8 cellular contexts compared by ENCODE assay signal in the genomic region with DNA sequence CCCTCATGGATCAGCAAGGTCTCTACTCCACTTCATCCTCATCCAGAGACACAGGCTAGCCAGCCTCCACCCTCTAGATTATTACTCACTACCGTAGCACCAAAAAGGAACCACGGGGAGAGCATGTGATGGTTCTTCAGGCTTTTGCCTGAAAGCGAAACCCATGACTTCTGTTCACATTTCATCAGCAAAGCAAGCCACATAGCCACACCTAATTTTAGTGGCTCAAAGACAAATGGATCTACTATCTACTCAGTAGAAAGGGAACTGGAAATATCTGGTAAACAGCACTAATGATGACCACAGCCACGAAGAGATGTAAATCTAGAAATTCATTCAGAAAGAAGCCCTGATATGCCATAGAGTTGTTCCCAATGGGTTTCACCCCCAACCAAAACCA. TPM values are rescaled to one million over a fixed set of nuclear protein-coding genes. Genes with fewer than 3 reads are reported as not detected.
A peak's percentile ranks its signal among the peaks of the same experiment; 100 is the strongest.
DNase-seq lines count a peak whose midpoint lies in the region; ATAC-seq and TF ChIP-seq lines count a peak whose summit lies in the region.

No MANE protein-coding gene starts in this region.

- no peak overlapping the region for H3K4me3 ChIP-seq in OCI-LY7 (ENCODE audit: low read depth, low read length, poor library complexity, severe bottlenecking)

- intact Hi-C loops in OCI-LY7 (cut with micrococcal nuclease; ENCODE audit: unreplicated experiment), result loop anchor here (5.0 kb wide), 2 partner anchors 103 to 433 kb away; no protein-coding TSS in a partner anchor

- ATAC-seq in GM18858 (IDR thresholded peaks at IDR 0.05; ENCODE audit: unreplicated experiment) (peak; percentile 65), HG02852 (IDR thresholded peaks at IDR 0.05; ENCODE audit: unreplicated experiment) (peak; percentile 71)

- no peaks in the 10 kb centered on the region for H3K79me2 ChIP-seq in OCI-LY7 (ENCODE audit: insufficient read depth, low read depth, low read length)

- no peaks in the 10 kb centered on the region for H3K36me3 ChIP-seq in OCI-LY7 (ENCODE audit: insufficient read depth, low read length)

- CTCF ChIA-PET in OCI-LY7 (lab: Charles Lee; ENCODE audit: unreplicated experiment), result interaction anchor here (1.0 kb wide), 1 partner anchor 202 kb away, joined by 3 read pairs; no protein-coding TSS in a partner anchor

- peak overlapping the region; percentile 47 for H3K4me2 ChIP-seq in OCI-LY7 (ENCODE audit: low read length)

- H3K27me3 Mint-ChIP-seq in activated naive CD4-positive, alpha-beta T cell treated with anti-CD3 and anti-CD28 coated beads, Interleukin-2, amount 50 U/mL, for 24 hours, result no peaks in the 10 kb centered on the region
- H3K27me3 Mint-ChIP-seq in osteocyte (ENCODE audit: unreplicated experiment), result no peaks in the 10 kb centered on the region

- peak overlapping the region; percentile 73 for H3K4me3 Mint-ChIP-seq in activated naive CD4-positive, alpha-beta T cell treated with anti-CD3 and anti-CD28 coated beads, Interleukin-2, amount 50 U/mL, for 24 hours
- no peak overlapping the region for H3K4me3 Mint-ChIP-seq in osteocyte (ENCODE audit: unreplicated experiment)

- H2AFZ ChIP-seq in OCI-LY7 (ENCODE audit: low read length), result peak overlapping the region; percentile 84

- H3K36me3 Mint-ChIP-seq in activated naive CD4-positive, alpha-beta T cell treated with anti-CD3 and anti-CD28 coated beads, Interleukin-2, amount 50 U/mL, for 24 hours, result peaks cover 4% of the 10 kb centered on the region
- H3K36me3 Mint-ChIP-seq in osteocyte (ENCODE audit: unreplicated experiment), result peaks cover 2% of the 10 kb centered on the region

- no peaks in the 10 kb centered on the region for H4K20me1 ChIP-seq in OCI-LY7 (ENCODE audit: insufficient read depth, low read length)

- no peak overlapping the region for H3K27ac ChIP-seq in OCI-LY7 (ENCODE audit: low read depth, low read length, poor library complexity, severe bottlenecking)

- TF ChIP-seq CTCF in OCI-LY7 (conservative IDR thresholded peaks at IDR 0.05; ENCODE audit: low read length) (no peak), osteocyte (IDR thresholded peaks at IDR 0.05) (no peak)

- BruUV-seq in OCI-LY7 (replicated peaks; lab: Mats Ljungman, UMichigan), result no TSS peak

- H3K4me1 ChIP-seq in OCI-LY7 (ENCODE audit: insufficient read depth, low read length, poor library complexity, severe bottlenecking), result peaks cover 59% of the 10 kb centered on the region

- POLR2A ChIA-PET in OCI-LY7 (lab: Charles Lee), result no interaction called here

- H3K9me3 ChIP-seq in OCI-LY7 (ENCODE audit: low read length), result no peaks in the 10 kb centered on the region

- peak; percentile 72 for DNase-seq in OCI-LY7 (ENCODE audit: low spot score)
- no peak for DNase-seq in osteocyte (ENCODE audit: extremely low spot score, unreplicated experiment)
- DNase-seq in SKM-1 (lab: John Stamatoyannopoulos, UW; ENCODE audit: unreplicated experiment), result no peak
- no peak for DNase-seq in NCI-H1048 (lab: John Stamatoyannopoulos, UW)
- DNase-seq in GM03348 (ENCODE audit: low spot score), result no peak

- no peaks in the 10 kb centered on the region for H3K9me2 ChIP-seq in OCI-LY7 (ENCODE audit: insufficient read depth, low read length)

- peak overlapping the region; percentile 97 for H3K27ac Mint-ChIP-seq in activated naive CD4-positive, alpha-beta T cell treated with anti-CD3 and anti-CD28 coated beads, Interleukin-2, amount 50 U/mL, for 24 hours
- H3K27ac Mint-ChIP-seq in osteocyte (ENCODE audit: unreplicated experiment), result peak overlapping the region; percentile 53

- H3K4me1 Mint-ChIP-seq in activated naive CD4-positive, alpha-beta T cell treated with anti-CD3 and anti-CD28 coated beads, Interleukin-2, amount 50 U/mL, for 24 hours, result peaks cover 83% of the 10 kb centered on the region
- H3K4me1 Mint-ChIP-seq in osteocyte (ENCODE audit: unreplicated experiment), result peaks cover 45% of the 10 kb centered on the region

- no peaks in the 10 kb centered on the region for H3K9me3 Mint-ChIP-seq in activated naive CD4-positive, alpha-beta T cell treated with anti-CD3 and anti-CD28 coated beads, Interleukin-2, amount 50 U/mL, for 24 hours
- peaks cover 6% of the 10 kb centered on the region for H3K9me3 Mint-ChIP-seq in osteocyte (ENCODE audit: unreplicated experiment)

RNA-seq across cellular contexts. Expression of a gene that starts 51.4 kb away (rescaled TPM):
- 13.3 and 13.5 TPM in 2 replicates for total RNA-seq in OCI-LY7 (2014; rRNA removed; shearing (Covaris generic))
- total RNA-seq in OCI-LY7 (2022) (12.6 and 12.9 TPM in 2 replicates), osteocyte (10.1 and 12.2 TPM in 2 replicates)
